In genomic region chr10:123970927-123971286, GRCh38 we compare ENCODE assay signal across 1 cellular context.
TF ChIP-seq lines count a peak whose summit lies in the region.

No MANE protein-coding gene starts in this region.

TF ChIP-seq in IMR-90, 13 proteins besides CTCF, POLR2A, EP300 and RAD21 (continued from another document):
- TF ChIP-seq USF2 (IDR thresholded peaks at IDR 0.05; ENCODE audit: low read depth, low read length) (no peak), FOS (IDR thresholded peaks at IDR 0.05; ENCODE audit: low read depth, low read length) (no peak)
